ENCODE assay signal across 17 cellular contexts in genomic region chrX:19879742-19880378, GRCh38. TPM values are rescaled to one million over a fixed set of nuclear protein-coding genes. Genes with fewer than 3 reads are reported as not detected.
DNase-seq lines count a peak whose midpoint lies in the region; ATAC-seq and TF ChIP-seq lines count a peak whose summit lies in the region.
"Had no signal": no experiment of that assay in that cellular context is flagged by ENCODE, and none has a peak within 500 bp of the region (broad histone marks: within the 10 kb centered on the region; RNA-seq: fewer than 3 reads in every experiment).

No MANE protein-coding gene starts in this region.

- peak; percentile 15 for TF ChIP-seq CTCF in smooth muscle cell (IDR thresholded peaks at IDR 0.05; ENCODE audit: borderline replicate concordance, insufficient read depth, poor library complexity, severe bottlenecking)

- H3K27me3 Mint-ChIP-seq in activated naive CD8-positive, alpha-beta T cell treated with anti-CD3 and anti-CD28 coated beads, Interleukin-2, amount 10 ng/mL, durations not matched to agents 7 days and 5 days = no peaks in the 10 kb centered on the region

- H3K36me3 ChIP-seq in Karpas-422 (ENCODE audit: insufficient read depth, low read length) (peaks cover 6% of the 10 kb centered on the region), smooth muscle cell (ENCODE audit: low read depth) (no peaks in the 10 kb centered on the region)
- H3K36me3 ChIP-seq: right atrium auricular region, upper lobe of right lung had no signal

- H3K9me3 ChIP-seq in Karpas-422 (ENCODE audit: low read length) (no peaks in the 10 kb centered on the region), smooth muscle cell (replicated peaks; ENCODE audit: low read depth) (no peaks in the 10 kb centered on the region)
- H3K9me3 ChIP-seq: right atrium auricular region, SJCRH30, upper lobe of right lung had no signal

- 68% methylated on average over 9 of the region's 9 CpGs for WGBS in smooth muscle cell (ENCODE audit: low lambda C conversion rate)

- peak; percentile 88 for DNase-seq in DMS 273 (lab: John Stamatoyannopoulos, UW; ENCODE audit: unreplicated experiment)
- DNase-seq in DMS 273 treated with DMSO at 0.1 percent for 48 hours (lab: John Stamatoyannopoulos, UW) = no peak
- no peak for DNase-seq in Karpas-422
- peak; percentile 33 for DNase-seq in activated naive CD8-positive, alpha-beta T cell treated with anti-CD3 and anti-CD28 coated beads, Interleukin-2, amount 10 ng/mL, durations not matched to agents 7 days and 5 days
- DNase-seq in smooth muscle cell (lab: John Stamatoyannopoulos, UW; ENCODE audit: unreplicated experiment) = no peak
- DNase-seq in NCI-H128 (lab: John Stamatoyannopoulos, UW; ENCODE audit: unreplicated experiment) = no peak
- DNase-seq in NCI-H2029 (lab: John Stamatoyannopoulos, UW) = no peak
- DNase-seq: activated naive CD4-positive, alpha-beta T cell treated with anti-CD3 and anti-CD28 coated beads for 36 hours; foreskin fibroblast; GF-D8; SJCRH30; stimulated activated CD4-positive, alpha-beta T cell treated with anti-CD3 and anti-CD28 coated beads, Interleukin-2, amount 100 ng/mL, for 24 hours; upper lobe of right lung had no signal

- H3K4me1 Mint-ChIP-seq in activated naive CD8-positive, alpha-beta T cell treated with anti-CD3 and anti-CD28 coated beads, Interleukin-2, amount 10 ng/mL, durations not matched to agents 7 days and 5 days = peaks cover 49% of the 10 kb centered on the region
- H3K4me1 Mint-ChIP-seq: nephron had no signal

- no peaks in the 10 kb centered on the region for H3K9me3 Mint-ChIP-seq in activated naive CD8-positive, alpha-beta T cell treated with anti-CD3 and anti-CD28 coated beads, Interleukin-2, amount 10 ng/mL, durations not matched to agents 7 days and 5 days
- H3K9me3 Mint-ChIP-seq: activated naive CD4-positive, alpha-beta T cell treated with anti-CD3 and anti-CD28 coated beads for 36 hours had no signal

- H3K4me1 ChIP-seq in Karpas-422 (ENCODE audit: low read length) = peaks cover 63% of the 10 kb centered on the region
- H3K4me1 ChIP-seq in smooth muscle cell (ENCODE audit: low read depth) = no peaks in the 10 kb centered on the region
- H3K4me1 ChIP-seq: right atrium auricular region, upper lobe of right lung had no signal

- H3K79me2 ChIP-seq in Karpas-422 (ENCODE audit: low read length) (peaks cover 98% of the 10 kb centered on the region), smooth muscle cell (ENCODE audit: low read depth) (peaks cover 21% of the 10 kb centered on the region)

- H4K20me1 ChIP-seq in Karpas-422 (ENCODE audit: insufficient read depth, low read depth, low read length) (peaks cover 7% of the 10 kb centered on the region; the same call in 1 of the 2 replicates), smooth muscle cell (ENCODE audit: low read depth) (peaks cover 13% of the 10 kb centered on the region)

- H3K27ac Mint-ChIP-seq in activated naive CD8-positive, alpha-beta T cell treated with anti-CD3 and anti-CD28 coated beads, Interleukin-2, amount 10 ng/mL, durations not matched to agents 7 days and 5 days = no peak overlapping the region
- H3K27ac Mint-ChIP-seq: activated naive CD4-positive, alpha-beta T cell treated with anti-CD3 and anti-CD28 coated beads for 36 hours; nephron had no signal

- peak overlapping the region; percentile 35 for H3K4me3 Mint-ChIP-seq in activated naive CD8-positive, alpha-beta T cell treated with anti-CD3 and anti-CD28 coated beads, Interleukin-2, amount 10 ng/mL, durations not matched to agents 7 days and 5 days
- H3K4me3 Mint-ChIP-seq: activated naive CD4-positive, alpha-beta T cell treated with anti-CD3 and anti-CD28 coated beads for 36 hours; nephron had no signal

- POLR2A ChIA-PET in activated naive CD8-positive, alpha-beta T cell treated with anti-CD3 and anti-CD28 coated beads, Interleukin-2, amount 10 ng/mL, durations not matched to agents 7 days and 5 days (lab: Charles Lee) = no interaction called here

- H3F3A ChIP-seq in smooth muscle cell (ENCODE audit: low read depth) = no peaks in the 10 kb centered on the region

- H3K9ac ChIP-seq in Karpas-422 (ENCODE audit: low read length) = no peak overlapping the region
- H3K9ac ChIP-seq in smooth muscle cell (ENCODE audit: low read depth) = no peak overlapping the region

- no peak for ATAC-seq in activated naive CD8-positive, alpha-beta T cell treated with anti-CD3 and anti-CD28 coated beads, Interleukin-2, amount 10 ng/mL, durations not matched to agents 7 days and 5 days (ENCODE audit: low read depth)
- ATAC-seq in HG03095 (IDR thresholded peaks at IDR 0.05; ENCODE audit: unreplicated experiment) = no peak
- ATAC-seq: upper lobe of right lung had no signal

- peaks cover 26% of the 10 kb centered on the region for H3K36me3 Mint-ChIP-seq in activated naive CD8-positive, alpha-beta T cell treated with anti-CD3 and anti-CD28 coated beads, Interleukin-2, amount 10 ng/mL, durations not matched to agents 7 days and 5 days

- H3K4me2 ChIP-seq in Karpas-422 (ENCODE audit: low read depth, low read length, poor library complexity, severe bottlenecking) = no peak overlapping the region
- H3K4me2 ChIP-seq in smooth muscle cell = no peak overlapping the region

- H2AFZ ChIP-seq in Karpas-422 (ENCODE audit: low read length) (no peak overlapping the region), smooth muscle cell (ENCODE audit: low read depth) (no peak overlapping the region)

- H3K4me3 ChIP-seq in Karpas-422 (ENCODE audit: low read length) = no peak overlapping the region
- H3K4me3 ChIP-seq in smooth muscle cell = no peak overlapping the region
- H3K4me3 ChIP-seq: right atrium auricular region, SJCRH30, upper lobe of right lung had no signal

- no peaks in the 10 kb centered on the region for H3K9me2 ChIP-seq in Karpas-422 (replicated peaks; ENCODE audit: insufficient read depth, low read length)

- peak overlapping the region; percentile 24; the same call in 1 of the 2 replicates for H3K27ac ChIP-seq in Karpas-422 (ENCODE audit: low read length)
- H3K27ac ChIP-seq in smooth muscle cell (ENCODE audit: low read depth) = no peak overlapping the region
- H3K27ac ChIP-seq: 22Rv1, right atrium auricular region, SJCRH30, upper lobe of right lung had no signal

- no peaks in the 10 kb centered on the region for H3K27me3 ChIP-seq in Karpas-422 (ENCODE audit: low read length)
- no peaks in the 10 kb centered on the region for H3K27me3 ChIP-seq in smooth muscle cell (ENCODE audit: low read depth)
- H3K27me3 ChIP-seq: right atrium auricular region, SJCRH30, upper lobe of right lung had no signal

RNA-seq across cellular contexts. Expression of gene SH3KBP1, which starts 7.5 kb away (rescaled TPM):
- total RNA-seq in Karpas-422 (2014; rRNA removed; shearing (Covaris generic); ENCODE audit: low replicate concordance) = 72.0 and 79.6 TPM in 2 replicates
- total RNA-seq in activated naive CD8-positive, alpha-beta T cell treated with anti-CD3 and anti-CD28 coated beads, Interleukin-2, amount 10 ng/mL, durations not matched to agents 7 days and 5 days = 100 to 1,000 TPM; 108 TPM
- total RNA-seq in smooth muscle cell = 69.7 and 76.8 TPM in 2 replicates
- 68.0 and 77.3 TPM in 2 replicates for polyA plus RNA-seq in smooth muscle cell

Comparison
In these comparisons a context has a peak if more than half of its experiments do, and no peak if none do; other contexts are left out.
1. DNase-seq: peak in DMS 273 (single experiment) and activated naive CD8-positive, alpha-beta T cell treated with anti-CD3 and anti-CD28 coated beads, Interleukin-2, amount 10 ng/mL, durations not matched to agents 7 days and 5 days (single experiment); none in DMS 273 treated with DMSO at 0.1 percent for 48 hours (single experiment), Karpas-422 (single experiment), smooth muscle cell (single experiment), NCI-H128 (single experiment) and NCI-H2029 (single experiment).